ENCODE assay signal across 28 cellular contexts in the genomic region with DNA sequence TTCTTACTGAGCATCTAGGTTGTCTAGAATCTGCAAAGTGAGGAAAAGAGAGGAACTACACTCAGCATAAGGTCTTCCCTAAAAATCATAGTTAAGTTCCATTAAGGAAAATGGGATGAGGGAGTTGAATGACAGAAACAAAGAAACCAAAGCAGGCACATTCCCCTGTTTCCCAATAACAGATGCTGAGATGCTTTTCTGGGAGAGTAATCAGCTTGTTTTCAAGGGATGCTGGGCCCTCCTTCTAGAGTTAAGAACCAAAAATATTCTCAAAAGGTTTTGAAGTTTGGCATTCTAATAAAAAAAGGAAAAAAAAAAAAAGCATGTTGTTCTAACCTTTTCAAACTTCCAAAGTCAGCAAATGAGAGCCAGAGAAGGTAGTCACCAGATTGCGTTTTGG.
"Had no signal": no experiment of that assay in that cellular context is flagged by ENCODE, and none has a peak within 500 bp of the region (broad histone marks: within the 10 kb centered on the region; RNA-seq: fewer than 3 reads in every experiment).

No MANE protein-coding gene starts in this region.

- ATAC-seq: activated CD8-positive, alpha-beta T cell treated with anti-CD3 and anti-CD28 coated beads, Interleukin-2, amount 10 ng/mL, durations not matched to agents 7 days and 5 days; body of pancreas; Panc1; Right ventricle myocardium inferior; WTC11 had no signal

- H3K9ac ChIP-seq: SK-N-SH had no signal

- H3K36me3 Mint-ChIP-seq: WTC11 had no signal

- H3K4me1 ChIP-seq: body of pancreas had no signal

- H3K36me3 ChIP-seq: ascending aorta had no signal

- FAIRE-seq: bronchial epithelial cell had no signal

- H3K4me3 ChIP-seq: ascending aorta, body of pancreas had no signal

- H3K9me3 Mint-ChIP-seq: activated naive CD4-positive, alpha-beta T cell treated with anti-CD3 and anti-CD28 coated beads, Interleukin-2, amount 50 U/mL, for 24 hours; central memory CD8-positive, alpha-beta T cell; WTC11 had no signal

- H3K4me2 ChIP-seq: SK-N-SH had no signal

- H3K27ac Mint-ChIP-seq: activated CD8-positive, alpha-beta T cell treated with anti-CD3 and anti-CD28 coated beads, Interleukin-2, amount 10 ng/mL, durations not matched to agents 7 days and 5 days; activated naive CD4-positive, alpha-beta T cell treated with anti-CD3 and anti-CD28 coated beads, Interleukin-2, amount 50 U/mL, for 24 hours; WTC11 had no signal

- H3K9me3 ChIP-seq: ascending aorta, body of pancreas, SK-N-SH had no signal

- H3K9me2 ChIP-seq: SK-N-SH had no signal

- H3K4me1 Mint-ChIP-seq: activated naive CD4-positive, alpha-beta T cell treated with anti-CD3 and anti-CD28 coated beads, Interleukin-2, amount 50 U/mL, for 24 hours; central memory CD8-positive, alpha-beta T cell had no signal

- H3K27me3 Mint-ChIP-seq: activated naive CD4-positive, alpha-beta T cell treated with anti-CD3 and anti-CD28 coated beads, Interleukin-2, amount 50 U/mL, for 24 hours had no signal

- H3K27me3 ChIP-seq: ascending aorta, body of pancreas had no signal

- H3K27ac ChIP-seq: ascending aorta, body of pancreas had no signal

- H3K4me3 Mint-ChIP-seq: activated CD8-positive, alpha-beta T cell treated with anti-CD3 and anti-CD28 coated beads, Interleukin-2, amount 10 ng/mL, durations not matched to agents 7 days and 5 days; activated naive CD4-positive, alpha-beta T cell treated with anti-CD3 and anti-CD28 coated beads, Interleukin-2, amount 50 U/mL, for 24 hours; central memory CD8-positive, alpha-beta T cell; WTC11 had no signal

- DNase-seq: activated CD4-positive, alpha-beta T cell treated with anti-CD3 and anti-CD28 coated beads for 48 hours; activated CD4-positive, alpha-beta T cell treated with anti-CD3 and anti-CD28 coated beads, Interleukin-2, amount 50 U/mL, for 4 hours; activated CD4-positive, CD25-positive, alpha-beta regulatory T cell treated with anti-CD3 and anti-CD28 coated beads, Interleukin-2, amount 50 U/mL, for 72 hours; activated CD8-positive, alpha-beta memory T cell treated with anti-CD3 and anti-CD28 coated beads, Interleukin-2, amount 50 U/mL, for 48 hours; activated CD8-positive, alpha-beta T cell treated with anti-CD3 and anti-CD28 coated beads, Interleukin-2, amount 10 ng/mL, durations not matched to agents 7 days and 5 days; activated T-cell treated with anti-CD3 and anti-CD28 coated beads, Interleukin-2, amount 50 U/mL, for 1 hour; amniotic stem cell; body of pancreas; KG1; NCI-H1048; NCI-H146; NCI-H187 treated with DMSO at 0.1 percent for 48 hours; NCI-H2081 treated with DMSO at 0.1 percent for 48 hours; NCI-H2171; NCI-H226; NCI-H526 treated with DMSO at 0.1 percent for 48 hours; NCI-H82; NK-92 treated with Interleukin-12 subunit alpha and Interleukin-12 subunit beta, amount 100 ng/mL, for 24 hours; OCI-M1; RPMI8226; SK-N-SH had no signal
